In genomic region chr21:15064576-15065380, GRCh38 we compare ENCODE assay signal across 8 cellular contexts. TPM values are rescaled to one million over a fixed set of nuclear protein-coding genes. Genes with fewer than 3 reads are reported as not detected.
DNase-seq lines count a peak whose midpoint lies in the region; ATAC-seq and TF ChIP-seq lines count a peak whose summit lies in the region.

A gene with protein sequence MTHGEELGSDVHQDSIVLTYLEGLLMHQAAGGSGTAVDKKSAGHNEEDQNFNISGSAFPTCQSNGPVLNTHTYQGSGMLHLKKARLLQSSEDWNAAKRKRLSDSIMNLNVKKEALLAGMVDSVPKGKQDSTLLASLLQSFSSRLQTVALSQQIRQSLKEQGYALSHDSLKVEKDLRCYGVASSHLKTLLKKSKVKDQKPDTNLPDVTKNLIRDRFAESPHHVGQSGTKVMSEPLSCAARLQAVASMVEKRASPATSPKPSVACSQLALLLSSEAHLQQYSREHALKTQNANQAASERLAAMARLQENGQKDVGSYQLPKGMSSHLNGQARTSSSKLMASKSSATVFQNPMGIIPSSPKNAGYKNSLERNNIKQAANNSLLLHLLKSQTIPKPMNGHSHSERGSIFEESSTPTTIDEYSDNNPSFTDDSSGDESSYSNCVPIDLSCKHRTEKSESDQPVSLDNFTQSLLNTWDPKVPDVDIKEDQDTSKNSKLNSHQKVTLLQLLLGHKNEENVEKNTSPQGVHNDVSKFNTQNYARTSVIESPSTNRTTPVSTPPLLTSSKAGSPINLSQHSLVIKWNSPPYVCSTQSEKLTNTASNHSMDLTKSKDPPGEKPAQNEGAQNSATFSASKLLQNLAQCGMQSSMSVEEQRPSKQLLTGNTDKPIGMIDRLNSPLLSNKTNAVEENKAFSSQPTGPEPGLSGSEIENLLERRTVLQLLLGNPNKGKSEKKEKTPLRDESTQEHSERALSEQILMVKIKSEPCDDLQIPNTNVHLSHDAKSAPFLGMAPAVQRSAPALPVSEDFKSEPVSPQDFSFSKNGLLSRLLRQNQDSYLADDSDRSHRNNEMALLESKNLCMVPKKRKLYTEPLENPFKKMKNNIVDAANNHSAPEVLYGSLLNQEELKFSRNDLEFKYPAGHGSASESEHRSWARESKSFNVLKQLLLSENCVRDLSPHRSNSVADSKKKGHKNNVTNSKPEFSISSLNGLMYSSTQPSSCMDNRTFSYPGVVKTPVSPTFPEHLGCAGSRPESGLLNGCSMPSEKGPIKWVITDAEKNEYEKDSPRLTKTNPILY (N-terminal part only) (minus strand): TSS chr21:15065000. CDS start chr21:14968192, 96,808 bp downstream.

- peaks cover 18% of the 10 kb centered on the region for H3K36me3 Mint-ChIP-seq in CD4-positive, alpha-beta T cell (ENCODE audit: low read depth)
- peaks cover 9% of the 10 kb centered on the region for H3K36me3 Mint-ChIP-seq in nephron (ENCODE audit: low read depth)

- peak; percentile 72 to 86 (median 78) for DNase-seq in CD4-positive, alpha-beta T cell
- peak; percentile 78 for DNase-seq in HT-29 (ENCODE audit: low spot score)
- DNase-seq in RWPE1 (ENCODE audit: low spot score) = peak; percentile 67
- peak; percentile 90 for DNase-seq in activated effector memory CD4-positive, alpha-beta T cell treated with anti-CD3 and anti-CD28 coated beads, Interleukin-2, amount 50 U/mL, for 16 hours
- peak; percentile 94 for DNase-seq in fibroblast of pulmonary artery (ENCODE audit: low read depth)
- peak; percentile 74 for DNase-seq in stimulated activated naive CD4-positive, alpha-beta T cell treated with Interleukin-2 at 50 U/mL for 16 hours (lab: John Stamatoyannopoulos, UW)

- H3K9me3 Mint-ChIP-seq in CD4-positive, alpha-beta T cell = no peaks in the 10 kb centered on the region
- H3K9me3 Mint-ChIP-seq in nephron = no peaks in the 10 kb centered on the region

- no peaks in the 10 kb centered on the region for H3K9me3 ChIP-seq in CD4-positive, alpha-beta T cell (ENCODE audit: control insufficient read depth, low read length)

- H3K27me3 Mint-ChIP-seq in CD4-positive, alpha-beta T cell = peaks cover 5% of the 10 kb centered on the region
- peaks cover 4% of the 10 kb centered on the region for H3K27me3 Mint-ChIP-seq in nephron (ENCODE audit: low read depth)

- intact Hi-C loops in CD4-positive, alpha-beta T cell (cut with DNase I, micrococcal nuclease) = loop anchor here (5.0 kb wide), 6 partner anchors 43 to 682 kb away; partner anchors contain the start of gene HSPA13 (in 1 of the 2)

- peak within 1 kb of the TSS; percentile 97 for H3K4me3 Mint-ChIP-seq in CD4-positive, alpha-beta T cell
- H3K4me3 Mint-ChIP-seq in nephron = peak within 1 kb of the TSS; percentile 97 to 99 (median 98)

- POLR2A ChIA-PET in CD4-positive, alpha-beta T cell (lab: Charles Lee) = interaction anchor here (0.9 to 3.0 kb wide), 27 partner anchors 9 to 849 kb away, joined by 3 to 50 read pairs (median 5); partner anchors contain the start of genes HSPA13 and RBM11
- POLR2A ChIA-PET in RWPE1 (lab: Yijun Ruan, JAX; ENCODE audit: low non-redundant PET) = interaction anchor here (0.6 to 0.9 kb wide), 4 partner anchors 123 to 415 kb away, joined by 3 to 5 read pairs (median 4); no protein-coding TSS in a partner anchor

- H3K27me3 ChIP-seq in CD4-positive, alpha-beta T cell (ENCODE audit: control insufficient read depth, insufficient read depth, low read length) = no peaks in the 10 kb centered on the region

- peak within 1 kb of the TSS; percentile 98 for H3K27ac Mint-ChIP-seq in CD4-positive, alpha-beta T cell
- H3K27ac Mint-ChIP-seq in nephron = peak within 1 kb of the TSS; percentile 98 to 100 (median 99)

- CTCF ChIA-PET in CD4-positive, alpha-beta T cell (lab: Charles Lee) = no interaction called here
- CTCF ChIA-PET in RWPE1 (lab: Yijun Ruan, JAX) = interaction anchor here (0.7 to 0.8 kb wide), 2 partner anchors 272 to 488 kb away, joined by 3 to 4 read pairs; no protein-coding TSS in a partner anchor

- H3K4me1 Mint-ChIP-seq in CD4-positive, alpha-beta T cell (ENCODE audit: low read depth) = peaks cover 50% of the 10 kb centered on the region
- H3K4me1 Mint-ChIP-seq in nephron = peaks cover 40% of the 10 kb centered on the region

- peak within 1 kb of the TSS; percentile 84 for H3K27ac ChIP-seq in CD4-positive, alpha-beta T cell (ENCODE audit: low read depth, low read length)
- peak within 1 kb of the TSS; percentile 93 for H3K27ac ChIP-seq in RWPE1

- H3K4me3 ChIP-seq in fibroblast of pulmonary artery (replicated peaks; ENCODE audit: low read depth, low read length) = peak within 1 kb of the TSS; percentile 76

- TF ChIP-seq CTCF in CD4-positive, alpha-beta T cell (IDR thresholded peaks at IDR 0.05) = no peak
- TF ChIP-seq CTCF in RWPE1 (conservative IDR thresholded peaks at IDR 0.05; ENCODE audit: low read depth) (no peak), fibroblast of pulmonary artery (IDR thresholded peaks at IDR 0.05; ENCODE audit: low read length, missing control alignments) (no peak), nephron (IDR thresholded peaks at IDR 0.05; ENCODE audit: unreplicated experiment in 3 of 3) (no peak)

- ATAC-seq in CD4-positive, alpha-beta T cell (ENCODE audit: poor library complexity) = peak; percentile 76
- ATAC-seq in GM19468 (IDR thresholded peaks at IDR 0.05; ENCODE audit: extremely low read depth, unreplicated experiment) = peak; percentile 68

RNA-seq across cellular contexts. Expression of the gene that starts here (rescaled TPM):
- total RNA-seq in CD4-positive, alpha-beta T cell = 10 to 100 TPM; 41.6 to 50.1 TPM
- total RNA-seq in HT-29 (2014; rRNA removed; shearing (Covaris generic)) = 18.6 and 24.1 TPM in 2 replicates

Comparison
In these comparisons a context has a peak if more than half of its experiments do, and no peak if none do; other contexts are left out.
1. Peak in every context shown above with its lines: DNase-seq, ATAC-seq, H3K4me3 ChIP-seq and H3K27ac ChIP-seq.